36 cellular contexts compared by ENCODE assay signal in genomic region chr1:14294006-14294405, GRCh38.
"Had no signal": no experiment of that assay in that cellular context is flagged by ENCODE, and none has a peak within 500 bp of the region (broad histone marks: within the 10 kb centered on the region; RNA-seq: fewer than 3 reads in every experiment).

No MANE protein-coding gene starts in this region.

- ATAC-seq: activated CD8-positive, alpha-beta T cell treated with anti-CD3 and anti-CD28 coated beads for 36 hours; activated naive CD4-positive, alpha-beta T cell treated with anti-CD3 and anti-CD28 coated beads, Interleukin-2, amount 50 U/mL, for 72 hours; activated T-cell treated with anti-CD3 and anti-CD28 coated beads, Interleukin-2, amount 50 U/mL, for 4 hours; activated T-cell treated with anti-CD3 and anti-CD28 coated beads, Interleukin-2, amount 50 U/mL, for 72 hours; activated T-helper 17 cell treated with anti-CD3 and anti-CD28 coated beads, Interleukin-2, amount 50 U/mL, for 72 hours; body of pancreas had no signal

- H3K4me3 ChIP-seq: adrenal gland, body of pancreas, breast epithelium had no signal

- H3K36me3 Mint-ChIP-seq: activated CD4-positive, alpha-beta memory T cell treated with anti-CD3 and anti-CD28 coated beads for 36 hours; activated naive CD4-positive, alpha-beta T cell treated with anti-CD3 and anti-CD28 coated beads, Interleukin-2, amount 50 U/mL, for 72 hours; activated naive CD8-positive, alpha-beta T cell treated with anti-CD3 and anti-CD28 coated beads for 36 hours had no signal

- H3K36me3 ChIP-seq: adrenal gland, brain microvascular endothelial cell, breast epithelium had no signal

- H3K9me3 ChIP-seq: adrenal gland, body of pancreas, breast epithelium had no signal

- H3K27me3 ChIP-seq: adrenal gland, body of pancreas, brain microvascular endothelial cell, breast epithelium had no signal

- DNase-seq: activated B cell treated with CpG ODN at 0.5 μM for 24 hours; activated CD4-positive, alpha-beta memory T cell treated with anti-CD3 and anti-CD28 coated beads for 36 hours; activated CD4-positive, alpha-beta T cell treated with anti-CD3 and anti-CD28 coated beads for 4 hours; activated CD4-positive, alpha-beta T cell treated with anti-CD3 and anti-CD28 coated beads, Interleukin-2, amount 10 ng/mL, durations not matched to agents 24 days and 14 days; activated CD4-positive, alpha-beta T cell treated with anti-CD3 and anti-CD28 coated beads, Interleukin-2, amount 50 U/mL, for 1 hour; activated CD4-positive, alpha-beta T cell treated with anti-CD3 and anti-CD28 coated beads, Interleukin-2, amount 50 U/mL, for 4 hours; activated CD4-positive, CD25-positive, alpha-beta regulatory T cell treated with anti-CD3 and anti-CD28 coated beads, Interleukin-2, amount 50 U/mL, for 72 hours; activated CD8-positive, alpha-beta memory T cell treated with anti-CD3 and anti-CD28 coated beads, Interleukin-2, amount 50 U/mL, for 4 hours; activated CD8-positive, alpha-beta T cell treated with anti-CD3 and anti-CD28 coated beads for 36 hours; activated effector memory CD4-positive, alpha-beta T cell treated with anti-CD3 and anti-CD28 coated beads, Interleukin-2, amount 50 U/mL, for 16 hours; activated gamma-delta T cell treated with Interleukin-2 at 50 U/mL for 16 hours; activated naive CD4-positive, alpha-beta T cell; activated naive CD4-positive, alpha-beta T cell treated with anti-CD3 and anti-CD28 coated beads for 36 hours; activated naive CD4-positive, alpha-beta T cell treated with anti-CD3 and anti-CD28 coated beads, Interleukin-2, amount 50 U/mL, for 16 hours; activated naive CD8-positive, alpha-beta T cell treated with anti-CD3 and anti-CD28 coated beads for 36 hours; activated T-cell treated with anti-CD3 and anti-CD28 coated beads for 4 hours; activated T-cell treated with anti-CD3 and anti-CD28 coated beads, Interleukin-2, amount 50 U/mL, for 1 hour; activated T-cell treated with anti-CD3 and anti-CD28 coated beads, Interleukin-2, amount 50 U/mL, for 4 hours; activated T-cell treated with anti-CD3 and anti-CD28 coated beads, Interleukin-2, amount 50 U/mL, for 72 hours; adrenal gland; amniotic stem cell; aorta; body of pancreas; brain microvascular endothelial cell; central memory CD4-positive, alpha-beta T cell; T-helper 2 cell; T-helper 9 cell had no signal

- H3K9me3 Mint-ChIP-seq: activated B cell treated with CpG ODN at 0.5 μM for 24 hours; activated CD4-positive, alpha-beta memory T cell treated with anti-CD3 and anti-CD28 coated beads for 36 hours; activated CD4-positive, alpha-beta T cell treated with anti-CD3 and anti-CD28 coated beads, Interleukin-2, amount 10 ng/mL, durations not matched to agents 24 days and 14 days; activated CD8-positive, alpha-beta T cell treated with anti-CD3 and anti-CD28 coated beads for 36 hours; activated naive CD4-positive, alpha-beta T cell treated with anti-CD3 and anti-CD28 coated beads for 36 hours; activated naive CD4-positive, alpha-beta T cell treated with anti-CD3 and anti-CD28 coated beads, Interleukin-2, amount 50 U/mL, for 72 hours; activated naive CD8-positive, alpha-beta T cell treated with anti-CD3 and anti-CD28 coated beads for 36 hours; activated T-cell treated with anti-CD3 and anti-CD28 coated beads, Interleukin-2, amount 50 U/mL, for 4 hours; activated T-helper 1 cell treated with anti-CD3 and anti-CD28 coated beads, Interleukin-12 subunit alpha, Interleukin-12 subunit beta, Interleukin-2, Interleukin-4 antibody, amounts not matched to agents 30 ng/mL and 10 ng/mL and 1 ng/mL, durations not matched to agents 14 hours and 24 hours and 36 hours; activated T-helper 17 cell treated with anti-CD3 and anti-CD28 coated beads, Interleukin-2, amount 50 U/mL, for 72 hours; T-helper 2 cell treated with Interferon-gamma antibody and Interleukin-4, amounts not matched to agents 5 μg/mL and 100 μg/mL, for 36 hours had no signal

- FAIRE-seq: astrocyte, colon, TTC549 had no signal

- H3K4me3 Mint-ChIP-seq: activated B cell treated with CpG ODN at 0.5 μM for 24 hours; activated CD4-positive, alpha-beta memory T cell treated with anti-CD3 and anti-CD28 coated beads for 36 hours; activated CD4-positive, alpha-beta T cell treated with anti-CD3 and anti-CD28 coated beads, Interleukin-2, amount 10 ng/mL, durations not matched to agents 24 days and 14 days; activated CD8-positive, alpha-beta T cell treated with anti-CD3 and anti-CD28 coated beads for 36 hours; activated naive CD4-positive, alpha-beta T cell treated with anti-CD3 and anti-CD28 coated beads for 36 hours; activated naive CD8-positive, alpha-beta T cell treated with anti-CD3 and anti-CD28 coated beads for 36 hours; activated T-cell treated with anti-CD3 and anti-CD28 coated beads, Interleukin-2, amount 50 U/mL, for 4 hours; activated T-cell treated with anti-CD3 and anti-CD28 coated beads, Interleukin-2, amount 50 U/mL, for 72 hours; activated T-helper 1 cell treated with anti-CD3 and anti-CD28 coated beads, Interleukin-12 subunit alpha, Interleukin-12 subunit beta, Interleukin-2, Interleukin-4 antibody, amounts not matched to agents 30 ng/mL and 10 ng/mL and 1 ng/mL, durations not matched to agents 14 hours and 24 hours and 36 hours; activated T-helper 17 cell treated with anti-CD3 and anti-CD28 coated beads, Interleukin-2, amount 50 U/mL, for 72 hours; T-helper 2 cell treated with Interferon-gamma antibody and Interleukin-4, amounts not matched to agents 5 μg/mL and 100 μg/mL, for 36 hours had no signal

- H3K4me1 Mint-ChIP-seq: activated B cell treated with CpG ODN at 0.5 μM for 24 hours; activated CD4-positive, alpha-beta T cell treated with anti-CD3 and anti-CD28 coated beads, Interleukin-2, amount 10 ng/mL, durations not matched to agents 24 days and 14 days; activated naive CD8-positive, alpha-beta T cell treated with anti-CD3 and anti-CD28 coated beads for 36 hours; activated T-helper 17 cell treated with anti-CD3 and anti-CD28 coated beads, Interleukin-2, amount 50 U/mL, for 72 hours had no signal

- H3K27ac Mint-ChIP-seq: activated B cell treated with CpG ODN at 0.5 μM for 24 hours; activated CD4-positive, alpha-beta memory T cell treated with anti-CD3 and anti-CD28 coated beads for 36 hours; activated CD4-positive, alpha-beta T cell treated with anti-CD3 and anti-CD28 coated beads, Interleukin-2, amount 10 ng/mL, durations not matched to agents 24 days and 14 days; activated CD8-positive, alpha-beta T cell treated with anti-CD3 and anti-CD28 coated beads for 36 hours; activated naive CD4-positive, alpha-beta T cell treated with anti-CD3 and anti-CD28 coated beads for 36 hours; activated naive CD4-positive, alpha-beta T cell treated with anti-CD3 and anti-CD28 coated beads, Interleukin-2, amount 50 U/mL, for 72 hours; activated naive CD8-positive, alpha-beta T cell treated with anti-CD3 and anti-CD28 coated beads for 36 hours; activated T-cell treated with anti-CD3 and anti-CD28 coated beads, Interleukin-2, amount 50 U/mL, for 72 hours; activated T-helper 1 cell treated with anti-CD3 and anti-CD28 coated beads, Interleukin-12 subunit alpha, Interleukin-12 subunit beta, Interleukin-2, Interleukin-4 antibody, amounts not matched to agents 30 ng/mL and 10 ng/mL and 1 ng/mL, durations not matched to agents 14 hours and 24 hours and 36 hours; activated T-helper 17 cell treated with anti-CD3 and anti-CD28 coated beads, Interleukin-2, amount 50 U/mL, for 72 hours; T-helper 2 cell treated with Interferon-gamma antibody and Interleukin-4, amounts not matched to agents 5 μg/mL and 100 μg/mL, for 36 hours had no signal

- H3K4me1 ChIP-seq: adrenal gland, body of pancreas, breast epithelium had no signal

- H3K27ac ChIP-seq: adrenal gland, body of pancreas, brain microvascular endothelial cell, breast epithelium, VCaP had no signal
